Comparison of ENCODE assay signal across 23 cellular contexts in genomic region chr5:128236334-128236733, GRCh38.
"Had no signal": no experiment of that assay in that cellular context is flagged by ENCODE, and none has a peak within 500 bp of the region (broad histone marks: within the 10 kb centered on the region; RNA-seq: fewer than 3 reads in every experiment).

No MANE protein-coding gene starts in this region.

- H3K4me2 ChIP-seq: KMS-11, SK-N-SH had no signal

- H3K36me3 Mint-ChIP-seq: IgD-negative memory B cell had no signal

- H3K4me1 Mint-ChIP-seq: IgD-negative memory B cell had no signal

- ATAC-seq: K562, Panc1, PC-3 had no signal

- H3K27ac ChIP-seq: KMS-11, RWPE1 had no signal

- H3K4me3 ChIP-seq: K562 had no signal

- H3K9ac ChIP-seq: KMS-11, SK-N-SH had no signal

- DNase-seq: Kasumi-1, MM.1S, NCI-H1092 treated with DMSO at 0.1 percent for 48 hours, NCI-H1436, NCI-H187, NCI-H2029, NCI-H2081 treated with DMSO at 0.1 percent for 48 hours, NCI-H2171, NCI-H226, NCI-H446, NCI-H510A, NCI-H524 treated with DMSO at 0.1 percent for 48 hours, NCI-H69, NCI-H774, PC-3, SHP77, SK-N-SH, SW 1271 had no signal

- FAIRE-seq: K562 had no signal

- H3K9me3 ChIP-seq: SK-N-SH had no signal

- H3K4me3 Mint-ChIP-seq: IgD-negative memory B cell had no signal

- H3K27ac Mint-ChIP-seq: IgD-negative memory B cell had no signal
